Comparison of ENCODE assay signal across 8 cellular contexts in genomic region chr4:82372874-82373815, GRCh38. TPM values are rescaled to one million over a fixed set of nuclear protein-coding genes. Genes with fewer than 3 reads are reported as not detected.
DNase-seq lines count a peak whose midpoint lies in the region; ATAC-seq lines count a peak whose summit lies in the region.

No MANE protein-coding gene starts in this region.

- POLR2A ChIA-PET in activated CD8-positive, alpha-beta T cell treated with anti-CD3 and anti-CD28 coated beads, Interleukin-2, amount 10 ng/mL, durations not matched to agents 7 days and 5 days (lab: Charles Lee) = interaction anchor here (0.6 to 6.1 kb wide), 13 partner anchors 9 to 662 kb away, joined by 3 to 120 read pairs (median 5); partner anchors contain the start of genes COPS4 and HNRNPDL

- H3K27ac ChIP-seq in BLaER1 treated with 17β-estradiol and CSF1 and Interleukin-3, amounts not matched to agents 10 nM and 100 nM = peak overlapping the region; percentile 98 to 100 (median 100)
- H3K27ac ChIP-seq in effector memory CD4-positive, alpha-beta T cell (ENCODE audit: insufficient read depth, low read length, poor library complexity, severe bottlenecking) = peak overlapping the region; percentile 99
- peak overlapping the region; percentile 89 for H3K27ac ChIP-seq in mesendoderm (ENCODE audit: low read depth, low read length)

- peaks cover 34 to 46% (median 41%) of the 10 kb centered on the region in 10 experiments for H3K4me1 ChIP-seq in BLaER1 treated with 17β-estradiol and CSF1 and Interleukin-3, amounts not matched to agents 10 nM and 100 nM
- peaks cover 28% of the 10 kb centered on the region for H3K4me1 ChIP-seq in effector memory CD4-positive, alpha-beta T cell (ENCODE audit: control insufficient read depth, insufficient read depth, low read length, poor library complexity, severe bottlenecking)
- H3K4me1 ChIP-seq in mesendoderm (ENCODE audit: control insufficient read depth, low read depth, low read length) = peaks cover 4% of the 10 kb centered on the region

- H3K56ac ChIP-seq in mesendoderm (ENCODE audit: low read length) = peak overlapping the region; percentile 100

- peak overlapping the region; percentile 99 for H3K23ac ChIP-seq in mesendoderm (ENCODE audit: low read length)

- H3K79me1 ChIP-seq in mesendoderm (ENCODE audit: low read length) = peaks cover 4% of the 10 kb centered on the region

- H2BK5ac ChIP-seq in mesendoderm (ENCODE audit: low read length) = peak overlapping the region; percentile 93

- H3K4ac ChIP-seq in mesendoderm (ENCODE audit: low read depth, low read length) = peak overlapping the region; percentile 98

- CTCF ChIA-PET in activated CD8-positive, alpha-beta T cell treated with anti-CD3 and anti-CD28 coated beads, Interleukin-2, amount 10 ng/mL, durations not matched to agents 7 days and 5 days (lab: Charles Lee) = interaction anchor here (1.0 to 4.9 kb wide), 6 partner anchors 12 to 88 kb away, joined by 3 to 39 read pairs (median 4); no protein-coding TSS in a partner anchor

- no CpG with 5 or more reads among the region's 75 CpGs for WGBS in mesendoderm (ENCODE audit: extremely low coverage, insufficient coverage, low lambda C conversion rate)

- H3K36me3 ChIP-seq in BLaER1 treated with 17β-estradiol and CSF1 and Interleukin-3, amounts not matched to agents 10 nM and 100 nM = peaks cover 27 to 67% (median 47%) of the 10 kb centered on the region in 11 experiments
- H3K36me3 ChIP-seq in effector memory CD4-positive, alpha-beta T cell (ENCODE audit: control insufficient read depth, insufficient read depth, low read length) = peaks cover 7% of the 10 kb centered on the region
- no peaks in the 10 kb centered on the region for H3K36me3 ChIP-seq in mesendoderm (ENCODE audit: control insufficient read depth, insufficient read depth, low read length)

- no peaks in the 10 kb centered on the region for H3K9me3 Mint-ChIP-seq in activated CD8-positive, alpha-beta T cell treated with anti-CD3 and anti-CD28 coated beads, Interleukin-2, amount 10 ng/mL, durations not matched to agents 7 days and 5 days (ENCODE audit: insufficient read depth)

- H3K18ac ChIP-seq in mesendoderm (ENCODE audit: low read length) = peak overlapping the region; percentile 82

- peak overlapping the region; percentile 96 for H3K27ac Mint-ChIP-seq in activated CD8-positive, alpha-beta T cell treated with anti-CD3 and anti-CD28 coated beads, Interleukin-2, amount 10 ng/mL, durations not matched to agents 7 days and 5 days

- H3K9me3 ChIP-seq in BLaER1 treated with 17β-estradiol and CSF1 and Interleukin-3, amounts not matched to agents 10 nM and 100 nM (replicated peaks in 1 of 11) = no peaks in the 10 kb centered on the region
- no peaks in the 10 kb centered on the region for H3K9me3 ChIP-seq in effector memory CD4-positive, alpha-beta T cell (ENCODE audit: control insufficient read depth, low read length)

- no peaks in the 10 kb centered on the region for H3K27me3 ChIP-seq in BLaER1 treated with 17β-estradiol and CSF1 and Interleukin-3, amounts not matched to agents 10 nM and 100 nM
- H3K27me3 ChIP-seq in effector memory CD4-positive, alpha-beta T cell (replicated peaks; ENCODE audit: control insufficient read depth, insufficient read depth, low read length, poor library complexity, severe bottlenecking) = no peaks in the 10 kb centered on the region
- H3K27me3 ChIP-seq in mesendoderm (ENCODE audit: insufficient read depth, low read length, poor library complexity) = no peaks in the 10 kb centered on the region

- peak overlapping the region; percentile 61 for H2BK120ac ChIP-seq in mesendoderm (ENCODE audit: low read depth, low read length)

- peak overlapping the region; percentile 85 to 100 (median 96) for H3K4me3 ChIP-seq in BLaER1 treated with 17β-estradiol and CSF1 and Interleukin-3, amounts not matched to agents 10 nM and 100 nM
- peak overlapping the region; percentile 99 for H3K4me3 ChIP-seq in effector memory CD4-positive, alpha-beta T cell (ENCODE audit: insufficient read depth, low read depth, low read length, poor library complexity, severe bottlenecking)
- peak overlapping the region; percentile 95 for H3K4me3 ChIP-seq in mesendoderm (ENCODE audit: low read length)

- no peaks in the 10 kb centered on the region for H3K27me3 Mint-ChIP-seq in activated CD8-positive, alpha-beta T cell treated with anti-CD3 and anti-CD28 coated beads, Interleukin-2, amount 10 ng/mL, durations not matched to agents 7 days and 5 days (ENCODE audit: low read depth)

- H3K79me2 ChIP-seq in mesendoderm (ENCODE audit: control insufficient read depth, insufficient read depth, low read length) = peaks cover 73% of the 10 kb centered on the region

- H3K4me1 Mint-ChIP-seq in activated CD8-positive, alpha-beta T cell treated with anti-CD3 and anti-CD28 coated beads, Interleukin-2, amount 10 ng/mL, durations not matched to agents 7 days and 5 days (ENCODE audit: low read depth) = peaks cover 48% of the 10 kb centered on the region

- peak overlapping the region; percentile 73 to 97 (median 88) for H3K4me2 ChIP-seq in BLaER1 treated with 17β-estradiol and CSF1 and Interleukin-3, amounts not matched to agents 10 nM and 100 nM
- H3K4me2 ChIP-seq in mesendoderm (ENCODE audit: low read length) = peak overlapping the region; percentile 92

- H3K9ac ChIP-seq in BLaER1 treated with 17β-estradiol and CSF1 and Interleukin-3, amounts not matched to agents 10 nM and 100 nM = peak overlapping the region; percentile 95 to 100 (median 100)
- H3K9ac ChIP-seq in mesendoderm (ENCODE audit: low read length) = peak overlapping the region; percentile 99

- H3K4me3 Mint-ChIP-seq in activated CD8-positive, alpha-beta T cell treated with anti-CD3 and anti-CD28 coated beads, Interleukin-2, amount 10 ng/mL, durations not matched to agents 7 days and 5 days = peak overlapping the region; percentile 98

- peak overlapping the region; percentile 12 for H4K5ac ChIP-seq in mesendoderm (ENCODE audit: low read length)

- H4K20me1 ChIP-seq in BLaER1 treated with 17β-estradiol and CSF1 and Interleukin-3, amounts not matched to agents 10 nM and 100 nM = peaks cover 48 to 53% (median 52%) of the 10 kb centered on the region in 11 experiments

- ATAC-seq in GM19351 (IDR thresholded peaks at IDR 0.05; ENCODE audit: unreplicated experiment) = peak; percentile 18
- ATAC-seq in HG03469 (IDR thresholded peaks at IDR 0.05; ENCODE audit: unreplicated experiment) = peak; percentile 4
- peak; percentile 38 for ATAC-seq in activated CD8-positive, alpha-beta T cell treated with anti-CD3 and anti-CD28 coated beads, Interleukin-2, amount 10 ng/mL, durations not matched to agents 7 days and 5 days

- peak overlapping the region; percentile 64 for H2AK5ac ChIP-seq in mesendoderm (ENCODE audit: low read length)

- peak overlapping the region; percentile 30 for H4K8ac ChIP-seq in mesendoderm (ENCODE audit: low read depth, low read length)

- no peak overlapping the region for H2BK15ac ChIP-seq in mesendoderm (replicated peaks; ENCODE audit: low read depth)

- peak; percentile 70 for DNase-seq in NCI-H82 treated with DMSO at 0.1 percent for 48 hours (lab: John Stamatoyannopoulos, UW; ENCODE audit: unreplicated experiment)
- peak; percentile 86 for DNase-seq in activated CD8-positive, alpha-beta T cell treated with anti-CD3 and anti-CD28 coated beads, Interleukin-2, amount 10 ng/mL, durations not matched to agents 7 days and 5 days
- peak; percentile 47 to 75 (median 55) for DNase-seq in effector memory CD4-positive, alpha-beta T cell
- peak; percentile 90 for DNase-seq in mesendoderm
- DNase-seq in stimulated activated CD8-positive, alpha-beta memory T cell treated with anti-CD3 and anti-CD28 coated beads, Interleukin-12 subunit alpha, Interleukin-12 subunit beta, amount 100 ng/mL, for 4 hours (ENCODE audit: low read depth) = peak; percentile 38

- H3K36me3 Mint-ChIP-seq in activated CD8-positive, alpha-beta T cell treated with anti-CD3 and anti-CD28 coated beads, Interleukin-2, amount 10 ng/mL, durations not matched to agents 7 days and 5 days (ENCODE audit: low read depth) = peaks cover 68% of the 10 kb centered on the region

RNA-seq across cellular contexts. Expression of gene HNRNPD, which starts 0.6 kb away (rescaled TPM):
- total RNA-seq in activated CD8-positive, alpha-beta T cell treated with anti-CD3 and anti-CD28 coated beads, Interleukin-2, amount 10 ng/mL, durations not matched to agents 7 days and 5 days = 100 to 1,000 TPM; 405 to 406 TPM
- polyA plus RNA-seq in mesendoderm (2013, experiment 1 of 2) = 767 TPM
- polyA plus RNA-seq in mesendoderm (2013, experiment 2 of 2) = 774 TPM

RNA-seq across cellular contexts. Expression of gene HNRNPDL, which starts 57.1 kb away (rescaled TPM):
- 100 to 1,000 TPM; 331 TPM for total RNA-seq in activated CD8-positive, alpha-beta T cell treated with anti-CD3 and anti-CD28 coated beads, Interleukin-2, amount 10 ng/mL, durations not matched to agents 7 days and 5 days
- polyA plus RNA-seq in mesendoderm (2013, experiment 1 of 2) = 533 TPM
- polyA plus RNA-seq in mesendoderm (2013, experiment 2 of 2) = 528 TPM

RNA-seq across cellular contexts. Expression of gene ENOPH1, which starts 57.2 kb away (rescaled TPM):
- total RNA-seq in activated CD8-positive, alpha-beta T cell treated with anti-CD3 and anti-CD28 coated beads, Interleukin-2, amount 10 ng/mL, durations not matched to agents 7 days and 5 days = 10 to 100 TPM; 45.0 to 45.3 TPM
- polyA plus RNA-seq in mesendoderm (2013, experiment 1 of 2) = 65.7 TPM
- polyA plus RNA-seq in mesendoderm (2013, experiment 2 of 2) = 66.6 TPM

Comparison
In these comparisons a context has a peak if more than half of its experiments do, and no peak if none do; other contexts are left out.
1. Peak in every context shown above with its lines: DNase-seq, ATAC-seq, H3K4me3 ChIP-seq and H3K27ac ChIP-seq.
2. DNase-seq: peak in every context shown above with its lines; median percentile 90 in mesendoderm; 86 in activated CD8-positive, alpha-beta T cell treated with anti-CD3 and anti-CD28 coated beads, Interleukin-2, amount 10 ng/mL, durations not matched to agents 7 days and 5 days; 70 in NCI-H82 treated with DMSO at 0.1 percent for 48 hours; 55 in effector memory CD4-positive, alpha-beta T cell; 38 in stimulated activated CD8-positive, alpha-beta memory T cell treated with anti-CD3 and anti-CD28 coated beads, Interleukin-12 subunit alpha, Interleukin-12 subunit beta, amount 100 ng/mL, for 4 hours.